ENCODE assay signal across 17 cellular contexts in the genomic region with DNA sequence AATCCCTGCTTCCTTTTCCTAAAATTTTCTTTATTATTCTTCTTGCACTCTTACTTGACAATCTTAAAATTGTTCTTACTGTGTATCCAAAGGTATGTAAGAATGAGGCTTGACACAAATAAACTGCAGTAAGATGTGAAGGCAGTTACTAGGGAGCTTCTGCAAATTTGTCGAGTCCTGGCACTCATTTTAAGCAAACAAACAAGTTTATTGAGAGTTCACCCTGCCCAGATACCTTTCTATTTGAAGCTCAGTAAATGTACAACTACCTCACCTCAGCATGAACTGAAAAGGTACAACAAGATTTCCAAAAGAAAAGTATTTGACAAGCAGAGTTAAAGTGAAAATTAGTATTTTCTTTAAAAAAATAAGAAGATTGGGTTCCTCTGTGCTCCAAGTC. TPM values are rescaled to one million over a fixed set of nuclear protein-coding genes. Genes with fewer than 3 reads are reported as not detected.
DNase-seq lines count a peak whose midpoint lies in the region; ATAC-seq, FAIRE-seq and TF ChIP-seq lines count a peak whose summit lies in the region.
"Had no signal": no experiment of that assay in that cellular context is flagged by ENCODE, and none has a peak within 500 bp of the region (broad histone marks: within the 10 kb centered on the region; RNA-seq: fewer than 3 reads in every experiment).

No MANE protein-coding gene starts in this region.

- peaks cover 0 to 12% of the 10 kb centered on the region in 2 experiments; a peak in 3 of 5 replicates for H3K4me1 ChIP-seq in K562 (replicated peaks in 1 of 2; ENCODE audit: control insufficient read depth in 2 of 2, insufficient read depth in 2 of 2, low read length in 2 of 2)
- peaks cover 0 to 36% (median 25%) of the 10 kb centered on the region in 4 donors for H3K4me1 ChIP-seq in sigmoid colon
- no peaks in the 10 kb centered on the region for H3K4me1 ChIP-seq in vagina
- H3K4me1 ChIP-seq: BLaER1 had no signal

- CTCF ChIA-PET in K562 (lab: Yijun Ruan, JAX; ENCODE audit: low intra/inter-chr PET ratio), result no interaction called here

- TF ChIP-seq EP300 in K562 (IDR thresholded peaks at IDR 0.05; ENCODE audit: low read length) (no peak), sigmoid colon (IDR thresholded peaks at IDR 0.05) (no peak)

- no peaks in the 10 kb centered on the region for H3K27me3 ChIP-seq in K562 (ENCODE audit: control insufficient read depth in 2 of 2, insufficient read depth in 2 of 2, low read length in 2 of 2)
- H3K27me3 ChIP-seq in sigmoid colon, result no peaks in the 10 kb centered on the region
- H3K27me3 ChIP-seq in vagina, result no peaks in the 10 kb centered on the region
- H3K27me3 ChIP-seq: BLaER1 had no signal

- no peak overlapping the region for H3K4me2 ChIP-seq in K562 (ENCODE audit: insufficient read depth, low read length)
- H3K4me2 ChIP-seq: BLaER1 had no signal

- intact Hi-C loops in K562 (cut with micrococcal nuclease), result no loop called here
- intact Hi-C loops in sigmoid colon (cut with DNase I), result no loop called here
- intact Hi-C loops in vagina (cut with DNase I), result no loop called here

- H3K4me3 ChIP-seq in K562 (no peak overlapping the region), sigmoid colon (no peak overlapping the region), vagina (no peak overlapping the region)
- H3K4me3 ChIP-seq: BLaER1 had no signal

- TF ChIP-seq RAD21 in K562 (CRISPR knock-in tag; conservative IDR thresholded peaks at IDR 0.05 in 1 of 2, IDR thresholded peaks at IDR 0.05 in 1 of 2), result no peak

- H3K79me2 ChIP-seq in K562 (ENCODE audit: control insufficient read depth, insufficient read depth, low read length), result no peaks in the 10 kb centered on the region

- TF ChIP-seq POLR2A in K562 (conservative IDR thresholded peaks at IDR 0.05) (no peak), sigmoid colon (IDR thresholded peaks at IDR 0.05) (no peak), vagina (IDR thresholded peaks at IDR 0.05) (no peak)

- DNase-seq in K562 (ENCODE audit: extremely low read depth in 1 of 4, low spot score in 3 of 4) (no peak), left lobe of liver (ENCODE audit: low spot score) (no peak), sigmoid colon (no peak), vagina (ENCODE audit: extremely low spot score in 2 of 2) (no peak), RPMI8226 (no peak)
- DNase-seq: H7, Karpas-422, NCI-H1417 treated with DMSO at 0.1 percent for 48 hours, NCI-H2029, NCI-H2171 treated with DMSO at 0.1 percent for 48 hours, NCI-H510A, NCI-H82, SHP77 had no signal

- FAIRE-seq in K562 (lab: Jason Lieb, UNC), result no peak

- H3K36me3 ChIP-seq in K562 (ENCODE audit: control insufficient read depth, insufficient read depth, low read length) (no peaks in the 10 kb centered on the region), sigmoid colon (no peaks in the 10 kb centered on the region), vagina (no peaks in the 10 kb centered on the region)
- H3K36me3 ChIP-seq: BLaER1 had no signal

- TF ChIP-seq CTCF in K562 (IDR thresholded peaks at IDR 0.05 in 2 of 3, conservative IDR thresholded peaks at IDR 0.05 in 1 of 3; ENCODE audit: insufficient read depth in 2 of 3, low read depth in 1 of 3, low read length in 3 of 3) (no peak), sigmoid colon (IDR thresholded peaks at IDR 0.05) (no peak), vagina (IDR thresholded peaks at IDR 0.05) (no peak)

- no peak overlapping the region for H3K9ac ChIP-seq in K562 (ENCODE audit: insufficient read depth in 1 of 2, low read depth in 2 of 2, low read length in 2 of 2)
- H3K9ac ChIP-seq: BLaER1 had no signal

- H3K27ac ChIP-seq in K562 (ENCODE audit: extremely low read depth, low read depth, low read length) (no peak overlapping the region), sigmoid colon (peak overlapping the region; percentile 62 to 79 (median 70)), vagina (peak overlapping the region; percentile 53)
- H3K27ac ChIP-seq: BLaER1 had no signal

- in situ Hi-C loops in K562 (cut with MboI), result no loop called here

- H3K9me1 ChIP-seq in K562 (ENCODE audit: control insufficient read depth, insufficient read depth, low read length), result no peaks in the 10 kb centered on the region

- peak overlapping the region; percentile 45; the same call in 1 of the 2 replicates for H2AFZ ChIP-seq in K562 (ENCODE audit: low read depth, low read length)

- no peaks in the 10 kb centered on the region for H3K9me3 ChIP-seq in K562 (replicated peaks; ENCODE audit: control insufficient read depth, insufficient read depth, low read depth, low read length)
- H3K9me3 ChIP-seq in sigmoid colon, result no peaks in the 10 kb centered on the region
- no peaks in the 10 kb centered on the region for H3K9me3 ChIP-seq in vagina
- H3K9me3 ChIP-seq: BLaER1 had no signal

- ATAC-seq in K562 (no peak), left lobe of liver (peak; percentile 92), GM19455 (IDR thresholded peaks at IDR 0.05; ENCODE audit: unreplicated experiment) (no peak), HG03139 (IDR thresholded peaks at IDR 0.05; ENCODE audit: unreplicated experiment) (no peak)
- ATAC-seq: Panc1 had no signal

- WGBS in K562 (ENCODE audit: insufficient coverage, low coverage, missing lambda C conversion rate), result 0% methylated on average over 1 of the region's 1 CpG
- 5 to 23% methylated on average over 1 of the region's 1 CpG for WGBS in sigmoid colon, 2 donors

- BruUV-seq in K562 (replicated peaks; lab: Mats Ljungman, UMichigan), result no TSS peak

- H4K20me1 ChIP-seq in K562 (replicated peaks; ENCODE audit: control insufficient read depth, insufficient read depth, low read length), result no peaks in the 10 kb centered on the region
- H4K20me1 ChIP-seq: BLaER1 had no signal

- POLR2A ChIA-PET in K562 (lab: Yijun Ruan, JAX), result interaction anchor here (0.5 kb wide), 1 partner anchor 149 kb away, joined by 3 read pairs; no protein-coding TSS in a partner anchor

TF ChIP-seq in K562, 482 proteins besides CTCF, POLR2A, EP300 and RAD21:
- no peak for TF ChIP-seq DMBX1 (CRISPR knock-in tag; IDR thresholded peaks at IDR 0.05; ENCODE audit: borderline replicate concordance)
- TF ChIP-seq, protein P1, sequence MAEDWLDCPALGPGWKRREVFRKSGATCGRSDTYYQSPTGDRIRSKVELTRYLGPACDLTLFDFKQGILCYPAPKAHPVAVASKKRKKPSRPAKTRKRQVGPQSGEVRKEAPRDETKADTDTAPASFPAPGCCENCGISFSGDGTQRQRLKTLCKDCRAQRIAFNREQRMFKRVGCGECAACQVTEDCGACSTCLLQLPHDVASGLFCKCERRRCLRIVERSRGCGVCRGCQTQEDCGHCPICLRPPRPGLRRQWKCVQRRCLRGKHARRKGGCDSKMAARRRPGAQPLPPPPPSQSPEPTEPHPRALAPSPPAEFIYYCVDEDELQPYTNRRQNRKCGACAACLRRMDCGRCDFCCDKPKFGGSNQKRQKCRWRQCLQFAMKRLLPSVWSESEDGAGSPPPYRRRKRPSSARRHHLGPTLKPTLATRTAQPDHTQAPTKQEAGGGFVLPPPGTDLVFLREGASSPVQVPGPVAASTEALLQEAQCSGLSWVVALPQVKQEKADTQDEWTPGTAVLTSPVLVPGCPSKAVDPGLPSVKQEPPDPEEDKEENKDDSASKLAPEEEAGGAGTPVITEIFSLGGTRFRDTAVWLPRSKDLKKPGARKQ (CRISPR knock-in tag; IDR thresholded peaks at IDR 0.05), result no peak

RNA-seq across cellular contexts. Expression of a gene that starts 13.3 kb away (rescaled TPM):
- 6.5 and 10.4 TPM in 2 replicates for total RNA-seq in K562 (2011; cell fraction: chromatin; rRNA removed; ENCODE audit: low replicate concordance)
- 3.2 and 3.3 TPM in 2 replicates for total RNA-seq in K562 (2011; cell fraction: nucleolus; rRNA removed)
- 12.5 and 12.7 TPM in 2 replicates for total RNA-seq in K562 (2011; cell fraction: nucleoplasm; rRNA removed)
- total RNA-seq in K562 (2014; rRNA removed) (0.65 and 1.2 TPM in 2 replicates), K562 (2014; rRNA removed; fragmentation: Illumina TruSeq; extraction: Trizol) (1.5 and 1.6 TPM in 2 replicates), K562 (2015; rRNA removed; fragmentation: Illumina TruSeq; extraction: Trizol) (0.65 and 2.1 TPM in 2 replicates), K562 (2021) (0.87 and 1.9 TPM in 2 replicates), left lobe of liver (17.8 TPM), sigmoid colon (100 to 1,000 TPM in 1 of 4 donors, 10 to 100 TPM in 3; 32.8 to 188 (median 41.6) TPM), vagina (21.9 TPM)
- polyA plus RNA-seq in K562 (2011; rRNA removed) (8.4 and 9.0 TPM in 2 replicates), K562 (2014; fragmentation: Illumina TruSeq; extraction: Trizol) (1.4 and 1.5 TPM in 2 replicates), K562 (2014; fragmentation: Nextera tagmentation; extraction: Ambion mirVana) (1 to 10 TPM; 1.2 to 1.8 TPM), K562 (2014; rRNA removed) (0.72 and 0.88 TPM in 2 replicates), sigmoid colon (10 to 100 TPM; 10.5 to 22.8 (median 12.0) TPM)
- polyA plus RNA-seq in K562 (2011; cell fraction: cytosol; rRNA removed), result 2.8 and 4.7 TPM in 2 replicates
- 10.2 and 13.0 TPM in 2 replicates for polyA plus RNA-seq in K562 (2011; cell fraction: nucleus; rRNA removed)
- 2.2 and 5.4 TPM in 2 replicates for polyA plus RNA-seq in K562 (2012)
- polyA minus RNA-seq in K562 (2011; rRNA and poly(A)+ RNA removed), result 9.2 and 10.4 TPM in 2 replicates
- 1.2 and 3.4 TPM in 2 replicates for polyA minus RNA-seq in K562 (2011; cell fraction: cytosol; rRNA and poly(A)+ RNA removed)
- 2.6 and 4.6 TPM in 2 replicates for polyA minus RNA-seq in K562 (2011; cell fraction: nucleus; rRNA and poly(A)+ RNA removed)
